Comparison of ENCODE assay signal across 20 cellular contexts in the genomic region with DNA sequence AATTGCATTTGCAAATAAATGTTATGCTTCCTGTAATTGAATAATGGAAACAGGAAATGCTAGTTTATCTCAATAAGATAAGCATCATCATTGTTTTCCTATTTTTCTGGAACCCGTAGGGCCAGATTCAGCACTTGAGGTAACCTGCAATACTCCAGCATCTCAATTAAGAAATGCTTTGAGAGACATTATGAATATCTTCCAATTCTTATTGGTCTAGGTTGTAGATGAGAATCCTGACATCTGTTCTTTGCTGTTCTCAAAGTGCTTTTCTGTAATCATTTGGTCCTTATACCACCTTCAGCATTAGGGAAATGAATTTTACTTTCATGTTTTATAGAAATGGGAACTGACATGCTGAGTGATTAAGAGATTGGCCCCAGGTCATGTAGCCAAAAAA.
DNase-seq lines count a peak whose midpoint lies in the region; ATAC-seq, FAIRE-seq and TF ChIP-seq lines count a peak whose summit lies in the region.
"Had no signal": no experiment of that assay in that cellular context is flagged by ENCODE, and none has a peak within 500 bp of the region (broad histone marks: within the 10 kb centered on the region; RNA-seq: fewer than 3 reads in every experiment).

No MANE protein-coding gene starts in this region.

- H3K4me3 ChIP-seq in SK-N-SH (ENCODE audit: low read depth in 2 of 2, low read length in 1 of 2) (no peak overlapping the region), GM12878 (no peak overlapping the region)
- H3K4me3 ChIP-seq: BLaER1 had no signal

- TF ChIP-seq EP300 in SK-N-SH (IDR thresholded peaks at IDR 0.05; ENCODE audit: borderline replicate concordance in 1 of 2, low read depth in 1 of 2, low read length in 1 of 2) (no peak), GM12878 (IDR thresholded peaks at IDR 0.05; ENCODE audit: borderline replicate concordance in 1 of 2, control insufficient read depth in 1 of 2, low read depth in 2 of 2, low read length in 2 of 2) (no peak)

- no peaks in the 10 kb centered on the region for H3K9me2 ChIP-seq in SK-N-SH

- in situ Hi-C loops in GM12878 (cut with MboI), result no loop called here

- H3K27ac ChIP-seq in SK-N-SH (ENCODE audit: low read depth in 2 of 2, low read length in 1 of 2) (no peak overlapping the region), GM12878 (ENCODE audit: control insufficient read depth, insufficient read depth) (no peak overlapping the region)
- H3K27ac ChIP-seq: BLaER1 had no signal

- POLR2A ChIA-PET in SK-N-SH (lab: Yijun Ruan, JAX), result no interaction called here
- POLR2A ChIA-PET in GM12878 (lab: Charles Lee), result no interaction called here

- H3K4me1 ChIP-seq in SK-N-SH (ENCODE audit: control insufficient read depth in 1 of 2, insufficient read depth in 2 of 2, low read depth in 1 of 2, low read length in 1 of 2) (no peaks in the 10 kb centered on the region; a peak in 1 of 4 replicates), GM12878 (ENCODE audit: control insufficient read depth, insufficient read depth, low read length) (no peaks in the 10 kb centered on the region)
- H3K4me1 ChIP-seq: BLaER1, Caco-2 had no signal

- H3K9ac ChIP-seq in SK-N-SH (no peak overlapping the region), GM12878 (ENCODE audit: control insufficient read depth, insufficient read depth, low read length) (no peak overlapping the region)
- H3K9ac ChIP-seq: BLaER1 had no signal

- no peak for FAIRE-seq in GM12878 (lab: Jason Lieb, UNC)
- FAIRE-seq: D721Med, G401.6, GM12892, GM18507 had no signal

- TF ChIP-seq POLR2A in GM12878 (IDR thresholded peaks at IDR 0.05; ENCODE audit: low read depth, low read length), result no peak

- H3K4me2 ChIP-seq in SK-N-SH (no peak overlapping the region), GM12878 (ENCODE audit: control insufficient read depth, insufficient read depth) (no peak overlapping the region)
- H3K4me2 ChIP-seq: BLaER1 had no signal

- no peaks in the 10 kb centered on the region for H3F3A ChIP-seq in SK-N-SH (replicated peaks; ENCODE audit: insufficient read depth)

- TF ChIP-seq CTCF in SK-N-SH (IDR thresholded peaks at IDR 0.05) (no peak), GM12878 (IDR thresholded peaks at IDR 0.05 in 2 of 3, conservative IDR thresholded peaks at IDR 0.05 in 1 of 3; ENCODE audit: control insufficient read depth in 2 of 3, extremely low read depth in 1 of 3, insufficient read depth in 1 of 3, low read depth in 3 of 3, low read length in 3 of 3) (no peak)

- no peak for TF ChIP-seq RAD21 in SK-N-SH (IDR thresholded peaks at IDR 0.05; ENCODE audit: low read length)
- no peak for TF ChIP-seq RAD21 in GM12878 (IDR thresholded peaks at IDR 0.05; ENCODE audit: insufficient read depth, low read depth, low read length)

- no peaks in the 10 kb centered on the region for H3K27me3 ChIP-seq in SK-N-SH (ENCODE audit: insufficient read depth)
- no peaks in the 10 kb centered on the region for H3K27me3 ChIP-seq in GM12878 (replicated peaks in 1 of 2; ENCODE audit: control insufficient read depth in 2 of 2, insufficient read depth in 2 of 2, low read length in 1 of 2)
- H3K27me3 ChIP-seq: BE2C, BLaER1 had no signal

- H4K20me1 ChIP-seq in SK-N-SH (ENCODE audit: insufficient read depth), result no peaks in the 10 kb centered on the region
- no peaks in the 10 kb centered on the region for H4K20me1 ChIP-seq in GM12878 (ENCODE audit: control insufficient read depth, insufficient read depth)
- H4K20me1 ChIP-seq: BLaER1 had no signal

- 8% methylated on average over 1 of the region's 1 CpG for WGBS in SK-N-SH (ENCODE audit: low lambda C conversion rate)
- 0% methylated on average over 1 of the region's 1 CpG for WGBS in GM12878 (ENCODE audit: insufficient coverage, insufficient replicate concordance, low lambda C conversion rate, missing lambda C conversion rate)

- H3K36me3 ChIP-seq in SK-N-SH (replicated peaks in 1 of 2; ENCODE audit: control insufficient read depth in 1 of 2, insufficient read depth in 2 of 2, low read length in 1 of 2) (no peaks in the 10 kb centered on the region), GM12878 (ENCODE audit: control insufficient read depth in 2 of 2, insufficient read depth in 2 of 2, low read length in 1 of 2) (no peaks in the 10 kb centered on the region)
- H3K36me3 ChIP-seq: BE2C, BLaER1 had no signal

- CTCF ChIA-PET in SK-N-SH (lab: Yijun Ruan, JAX) (no interaction called here), GM12878 (lab: Yijun Ruan, JAX) (interaction anchor here (0.7 kb wide), 1 partner anchor 291 kb away, joined by 3 read pairs; no protein-coding TSS in a partner anchor)

- H3K9me3 ChIP-seq in SK-N-SH (0 out of 2 replicates have a peak, but pooled peaks cover 9% of the 10 kb centered on the region), GM12878 (replicated peaks; ENCODE audit: control insufficient read depth, insufficient read depth, low read length) (no peaks in the 10 kb centered on the region)
- H3K9me3 ChIP-seq: BE2C, BLaER1, Caco-2 had no signal

- DNase-seq in SK-N-SH (no peak), GM12878 (ENCODE audit: low read depth, low spot score) (no peak), Right ventricle myocardium superior (no peak), CD1c-positive myeloid dendritic cell (ENCODE audit: extremely low spot score) (no peak)
- DNase-seq: 8988T; ACHN; BE2C; C1 segment of cervical spinal cord; Caco-2; Calu3; CD4-positive, alpha-beta T cell; CD8-positive, alpha-beta T cell; DMS79 treated with DMSO at 0.1 percent for 48 hours; GF-D8 had no signal

- ATAC-seq in SK-N-SH treated with all-trans-retinoic acid at 6 μM for 48 hours (no peak), GM12878 (no peak), Right ventricle myocardium superior (ENCODE audit: poor library complexity) (no peak)
- ATAC-seq: CD8-positive, alpha-beta T cell had no signal

- intact Hi-C loops in GM12878 (cut with micrococcal nuclease; ENCODE audit: unreplicated experiment), result no loop called here
- intact Hi-C loops in Right ventricle myocardium superior (cut with DNase I), result no loop called here

- SMC1A ChIA-PET in GM12878 (lab: Charles Lee; ENCODE audit: uncharacterized antibody, unreplicated experiment), result no interaction called here

- H3K79me2 ChIP-seq in SK-N-SH (ENCODE audit: insufficient read depth), result no peaks in the 10 kb centered on the region
- no peaks in the 10 kb centered on the region for H3K79me2 ChIP-seq in GM12878 (ENCODE audit: control insufficient read depth, insufficient read depth, low read length)

- H2AFZ ChIP-seq in SK-N-SH (ENCODE audit: low read depth) (no peak overlapping the region), GM12878 (ENCODE audit: control insufficient read depth, low read depth, low read length) (no peak overlapping the region)

- no TSS peak for BruUV-seq in GM12878 (replicated peaks; lab: Mats Ljungman, UMichigan)

- RAD21 ChIA-PET in GM12878 (lab: Charles Lee; ENCODE audit: unreplicated experiment), result no interaction called here

TF ChIP-seq in SK-N-SH treated with all-trans-retinoic acid at 6 μM for 48 hours, 23 proteins besides CTCF, POLR2A, EP300 and RAD21:
- TF ChIP-seq, protein P1, sequence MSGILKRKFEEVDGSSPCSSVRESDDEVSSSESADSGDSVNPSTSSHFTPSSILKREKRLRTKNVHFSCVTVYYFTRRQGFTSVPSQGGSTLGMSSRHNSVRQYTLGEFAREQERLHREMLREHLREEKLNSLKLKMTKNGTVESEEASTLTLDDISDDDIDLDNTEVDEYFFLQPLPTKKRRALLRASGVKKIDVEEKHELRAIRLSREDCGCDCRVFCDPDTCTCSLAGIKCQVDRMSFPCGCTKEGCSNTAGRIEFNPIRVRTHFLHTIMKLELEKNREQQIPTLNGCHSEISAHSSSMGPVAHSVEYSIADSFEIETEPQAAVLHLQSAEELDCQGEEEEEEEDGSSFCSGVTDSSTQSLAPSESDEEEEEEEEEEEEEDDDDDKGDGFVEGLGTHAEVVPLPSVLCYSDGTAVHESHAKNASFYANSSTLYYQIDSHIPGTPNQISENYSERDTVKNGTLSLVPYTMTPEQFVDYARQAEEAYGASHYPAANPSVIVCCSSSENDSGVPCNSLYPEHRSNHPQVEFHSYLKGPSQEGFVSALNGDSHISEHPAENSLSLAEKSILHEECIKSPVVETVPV (CRISPR knock-in tag; IDR thresholded peaks at IDR 0.05), result no peak
- TF ChIP-seq TCF4 (CRISPR knock-in tag; IDR thresholded peaks at IDR 0.05; ENCODE audit: borderline replicate concordance) (peak; percentile 32; the same call in 1 of the 2 replicates), SNAI2 (CRISPR knock-in tag; IDR thresholded peaks at IDR 0.05) (no peak)

TF ChIP-seq in SK-N-SH, 30 proteins besides CTCF, POLR2A, EP300 and RAD21 (continues in another document):
- no peak for TF ChIP-seq FOXJ3 (CRISPR knock-in tag; IDR thresholded peaks at IDR 0.05)
- no peak for TF ChIP-seq RCOR1 (IDR thresholded peaks at IDR 0.05; ENCODE audit: low read length)
- TF ChIP-seq NRF1 (IDR thresholded peaks at IDR 0.05; ENCODE audit: low read depth, low read length), result no peak
- no peak for TF ChIP-seq MEF2A (IDR thresholded peaks at IDR 0.05; ENCODE audit: borderline replicate concordance, low read depth)
- TF ChIP-seq SIN3A (IDR thresholded peaks at IDR 0.05; ENCODE audit: borderline replicate concordance, low read depth, low read length), result no peak
- TF ChIP-seq TAF1 (IDR thresholded peaks at IDR 0.05; ENCODE audit: borderline replicate concordance, low read depth, low read length), result no peak

TF ChIP-seq in GM12878, 131 proteins besides CTCF, POLR2A, EP300 and RAD21:
- TF ChIP-seq IRF4 (IDR thresholded peaks at IDR 0.05; ENCODE audit: low read depth, low read length) (no peak), ESRRA (IDR thresholded peaks at IDR 0.05; ENCODE audit: low read length) (no peak), NFXL1 (IDR thresholded peaks at IDR 0.05; ENCODE audit: borderline replicate concordance) (peak; percentile 43; the same call in 1 of the 2 replicates), POU2F2 (IDR thresholded peaks at IDR 0.05; ENCODE audit: borderline replicate concordance, low read depth, low read length) (no peak)
- TF ChIP-seq, protein P2, sequence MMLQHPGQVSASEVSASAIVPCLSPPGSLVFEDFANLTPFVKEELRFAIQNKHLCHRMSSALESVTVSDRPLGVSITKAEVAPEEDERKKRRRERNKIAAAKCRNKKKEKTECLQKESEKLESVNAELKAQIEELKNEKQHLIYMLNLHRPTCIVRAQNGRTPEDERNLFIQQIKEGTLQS (IDR thresholded peaks at IDR 0.05; ENCODE audit: borderline replicate concordance, extremely low read depth, low read depth, low read length), result no peak
